Comparison of ENCODE assay signal across 22 cellular contexts in genomic region chr11:95466406-95466805, GRCh38.
"Had no signal": no experiment of that assay in that cellular context is flagged by ENCODE, and none has a peak within 500 bp of the region (broad histone marks: within the 10 kb centered on the region; RNA-seq: fewer than 3 reads in every experiment).

No MANE protein-coding gene starts in this region.

- H3K27ac ChIP-seq: gastrocnemius medialis, heart left ventricle, left lung, neural progenitor cell, ovary, right lobe of liver, VCaP had no signal

- H3K27me3 ChIP-seq: gastrocnemius medialis, heart left ventricle, left lung, neural progenitor cell, ovary, right lobe of liver had no signal

- DNase-seq: activated CD4-positive, alpha-beta T cell treated with anti-CD3 and anti-CD28 coated beads, Interleukin-2, amount 50 U/mL, for 1 hour; activated CD4-positive, CD25-positive, alpha-beta regulatory T cell treated with anti-CD3 and anti-CD28 coated beads, Interleukin-2, amount 50 U/mL, for 72 hours; activated CD8-positive, alpha-beta memory T cell treated with anti-CD3 and anti-CD28 coated beads, Interleukin-2, amount 50 U/mL, for 48 hours; activated effector memory CD4-positive, alpha-beta T cell treated with Interleukin-2 at 50 U/mL for 16 hours; activated naive CD4-positive, alpha-beta T cell treated with anti-CD3 and anti-CD28 coated beads, Interleukin-2, amount 10 ng/mL, durations not matched to agents 7 days and 5 days; activated naive CD8-positive, alpha-beta T cell treated with anti-CD3 and anti-CD28 coated beads, Interleukin-2, amount 50 U/mL, for 24 hours; activated T-cell treated with anti-CD3 and anti-CD28 coated beads, Interleukin-2, amount 50 U/mL, for 48 hours; effector CD4-positive, alpha-beta T cell; gastrocnemius medialis; heart left ventricle; left lung; ovary; right lobe of liver; small intestine; stimulated activated CD4-positive, alpha-beta T cell treated with anti-CD3 and anti-CD28 coated beads, Interleukin-15, amount 100 ng/mL, for 24 hours; stimulated activated CD4-positive, alpha-beta T cell treated with anti-CD3 and anti-CD28 coated beads, Interleukin-2, amount 100 ng/mL, for 48 hours; stimulated activated naive CD8-positive, alpha-beta T cell treated with anti-CD3 and anti-CD28 coated beads, Interleukin-15, amount 100 ng/mL, for 72 hours; T1000; trophoblast cell had no signal

- H3K4me3 ChIP-seq: gastrocnemius medialis, heart left ventricle, left lung, neural progenitor cell, ovary, right lobe of liver had no signal

- ATAC-seq: activated naive CD8-positive, alpha-beta T cell treated with anti-CD3 and anti-CD28 coated beads, Interleukin-2, amount 50 U/mL, for 24 hours; gastrocnemius medialis; heart left ventricle; left lung; right lobe of liver; stimulated activated naive CD8-positive, alpha-beta T cell treated with anti-CD3 and anti-CD28 coated beads, Interleukin-15, amount 100 ng/mL, for 72 hours had no signal

- H3K4me1 ChIP-seq: gastrocnemius medialis, heart left ventricle, left lung, neural progenitor cell, right lobe of liver had no signal

- H3K9ac ChIP-seq: neural progenitor cell had no signal

- FAIRE-seq: astrocyte had no signal

- H3K36me3 ChIP-seq: gastrocnemius medialis, heart left ventricle, left lung, neural progenitor cell, ovary, right lobe of liver had no signal

- H3K9me3 ChIP-seq: gastrocnemius medialis, heart left ventricle, left lung, ovary, right lobe of liver had no signal
